18 cellular contexts compared by ENCODE assay signal in genomic region chr2:33106115-33106514, GRCh38.
"Had no signal": no experiment of that assay in that cellular context is flagged by ENCODE, and none has a peak within 500 bp of the region (broad histone marks: within the 10 kb centered on the region; RNA-seq: fewer than 3 reads in every experiment).

No MANE protein-coding gene starts in this region.

- H3K36me3 ChIP-seq: neutrophil, right lobe of liver, stomach, thyroid gland had no signal

- DNase-seq: cerebellar nuclear complex; dorsolateral prefrontal cortex; effector CD4-positive, alpha-beta T cell; head of caudate nucleus; natural killer cell; right lobe of liver; small intestine; stimulated activated CD4-positive, alpha-beta T cell treated with anti-CD3 and anti-CD28 coated beads, Interleukin-15, amount 100 ng/mL, for 24 hours; stimulated activated CD4-positive, alpha-beta T cell treated with anti-CD3 and anti-CD28 coated beads, Interleukin-4, amount 100 ng/mL, for 1 hour; stimulated activated CD8-positive, alpha-beta memory T cell treated with anti-CD3 and anti-CD28 coated beads, Interleukin-4, amount 100 ng/mL, for 48 hours; stimulated activated naive CD4-positive, alpha-beta T cell treated with Interleukin-2 at 50 U/mL for 16 hours; stomach; thyroid gland had no signal

- H3K27ac ChIP-seq: dorsolateral prefrontal cortex, neutrophil, parathyroid adenoma, right lobe of liver, stomach, thyroid gland had no signal

- FAIRE-seq: frontal cortex, keratinocyte, small intestine had no signal

- H3K4me3 ChIP-seq: dorsolateral prefrontal cortex, lung, right lobe of liver, stomach, thyroid gland had no signal

- H3K27me3 ChIP-seq: neutrophil, right lobe of liver, stomach, thyroid gland had no signal

- H3K4me1 ChIP-seq: parathyroid adenoma, thyroid gland had no signal

- H3K9me3 ChIP-seq: neutrophil, right lobe of liver, stomach, thyroid gland had no signal
